ENCODE assay signal across 20 cellular contexts in the genomic region with DNA sequence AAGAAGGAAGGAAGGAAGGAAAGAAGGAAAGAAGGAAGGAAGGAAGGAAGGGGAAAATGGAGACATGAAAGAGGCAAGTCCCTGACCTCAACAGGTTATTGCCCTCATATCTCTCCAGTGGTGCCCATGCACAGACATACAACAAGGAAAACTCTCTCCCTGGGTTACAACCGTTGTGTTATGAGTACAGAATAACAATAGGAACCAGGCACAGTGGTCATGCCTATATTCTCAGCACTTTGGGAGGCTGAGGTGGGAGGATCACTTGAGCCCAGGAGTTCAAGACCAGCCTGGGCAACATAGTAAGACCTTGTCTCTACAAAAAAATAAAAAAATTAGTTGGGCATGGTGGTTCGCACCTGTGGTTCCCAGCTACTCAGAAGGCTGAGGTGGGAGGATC.
"Had no signal": no experiment of that assay in that cellular context is flagged by ENCODE, and none has a peak within 500 bp of the region (broad histone marks: within the 10 kb centered on the region; RNA-seq: fewer than 3 reads in every experiment).

No MANE protein-coding gene starts in this region.

- H3K27ac ChIP-seq: PC-9, Peyer's patch had no signal

- H3K4me3 Mint-ChIP-seq: T-cell had no signal

- H3K4me3 ChIP-seq: MG63, PC-9, Peyer's patch had no signal

- H3K4me2 ChIP-seq: PC-9, SK-N-SH had no signal

- H3K9me3 ChIP-seq: MG63, Peyer's patch, SK-N-SH had no signal

- H3K27me3 ChIP-seq: MG63, Peyer's patch had no signal

- H3K36me3 Mint-ChIP-seq: T-cell had no signal

- H3K27ac Mint-ChIP-seq: T-cell had no signal

- H3K9me2 ChIP-seq: SK-N-SH had no signal

- H2AFZ ChIP-seq: PC-9 had no signal

- H3K4me1 ChIP-seq: Peyer's patch had no signal

- DNase-seq: KG1; MG63; NCI-H1092 treated with DMSO at 0.1 percent for 48 hours; NCI-H1436; NCI-H187; NCI-H2029; NCI-H2081 treated with DMSO at 0.1 percent for 48 hours; NCI-H2171; NCI-H226; NCI-H510A; NCI-H524 treated with DMSO at 0.1 percent for 48 hours; NCI-H69; NCI-H774; NK-92 treated with Interleukin-12 subunit alpha and Interleukin-12 subunit beta, amount 100 ng/mL, for 24 hours; Peyer's patch; Right ventricle myocardium superior; SIG-M5; T-cell had no signal

- ATAC-seq: T-cell had no signal

- H3K4me1 Mint-ChIP-seq: T-cell had no signal

- H3K36me3 ChIP-seq: MG63, Peyer's patch had no signal

- H3K9ac ChIP-seq: SK-N-SH had no signal
